Comparison of ENCODE assay signal across 25 cellular contexts in the genomic region with DNA sequence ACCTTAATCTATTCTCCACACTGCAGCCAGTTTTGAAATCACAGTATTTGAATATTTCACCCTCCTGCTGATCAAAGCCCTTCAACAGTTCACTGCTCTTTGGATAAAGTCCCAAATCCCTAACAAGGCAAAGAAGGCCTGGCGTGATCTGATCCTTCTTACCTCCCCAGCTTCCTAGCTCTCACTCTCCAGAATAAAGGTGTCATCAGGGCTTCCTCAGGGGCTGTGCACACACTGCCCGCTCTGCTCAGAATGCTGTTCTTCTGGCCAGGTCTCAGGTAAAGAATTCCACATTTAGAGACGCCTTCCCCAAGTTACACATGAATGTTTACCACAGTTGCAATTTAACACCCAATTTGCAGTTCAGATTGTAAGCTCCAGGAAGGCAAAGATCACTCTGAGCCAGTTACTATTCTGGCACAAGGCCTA.
"Had no signal": no experiment of that assay in that cellular context is flagged by ENCODE, and none has a peak within 500 bp of the region (broad histone marks: within the 10 kb centered on the region; RNA-seq: fewer than 3 reads in every experiment).

No MANE protein-coding gene starts in this region.

- ATAC-seq: effector memory CD8-positive, alpha-beta T cell; esophagus mucosa; heart right ventricle; naive thymus-derived CD4-positive, alpha-beta T cell; pancreas; psoas muscle had no signal

- H3K4me1 ChIP-seq: heart right ventricle, psoas muscle, right atrium auricular region, spleen, transverse colon had no signal

- H3K4me3 ChIP-seq: heart right ventricle, pancreas, psoas muscle, right atrium auricular region, spleen, transverse colon had no signal

- H3K36me3 ChIP-seq: heart right ventricle, pancreas, right atrium auricular region, spleen, transverse colon had no signal

- DNase-seq: activated CD4-positive, alpha-beta memory T cell treated with anti-CD3 and anti-CD28 coated beads for 36 hours; activated CD4-positive, alpha-beta T cell treated with anti-CD3 and anti-CD28 coated beads for 48 hours; activated CD4-positive, CD25-positive, alpha-beta regulatory T cell; activated CD8-positive, alpha-beta memory T cell treated with anti-CD3 and anti-CD28 coated beads, Interleukin-2, amount 50 U/mL, for 48 hours; activated gamma-delta T cell; activated naive CD4-positive, alpha-beta T cell treated with anti-CD3 and anti-CD28 coated beads, Interleukin-2, amount 50 U/mL, for 16 hours; activated T-cell treated with anti-CD3 and anti-CD28 coated beads, Interleukin-2, amount 50 U/mL, for 24 hours; amniotic stem cell; caudate nucleus; cortex of kidney; effector memory CD8-positive, alpha-beta T cell; foreskin fibroblast; heart right ventricle; kidney glomerular epithelial cell; midbrain; naive thymus-derived CD4-positive, alpha-beta T cell; pancreas; psoas muscle; spleen; stimulated activated naive CD4-positive, alpha-beta T cell treated with Interleukin-2 at 50 U/mL for 16 hours; T-helper 2 cell; transverse colon had no signal

- H3K27me3 Mint-ChIP-seq: activated CD4-positive, alpha-beta memory T cell treated with anti-CD3 and anti-CD28 coated beads for 36 hours; activated T-cell treated with anti-CD3 and anti-CD28 coated beads, Interleukin-2, amount 50 U/mL, for 24 hours; effector memory CD8-positive, alpha-beta T cell; naive thymus-derived CD4-positive, alpha-beta T cell had no signal

- H3K27ac ChIP-seq: heart right ventricle, pancreas, psoas muscle, right atrium auricular region, spleen, transverse colon had no signal

- H3K9me3 Mint-ChIP-seq: activated CD4-positive, alpha-beta memory T cell treated with anti-CD3 and anti-CD28 coated beads for 36 hours; activated T-cell treated with anti-CD3 and anti-CD28 coated beads, Interleukin-2, amount 50 U/mL, for 24 hours; effector memory CD8-positive, alpha-beta T cell; naive thymus-derived CD4-positive, alpha-beta T cell had no signal

- FAIRE-seq: endothelial cell of umbilical vein, pancreas had no signal

- H3K4me3 Mint-ChIP-seq: activated CD4-positive, alpha-beta memory T cell treated with anti-CD3 and anti-CD28 coated beads for 36 hours; activated T-cell treated with anti-CD3 and anti-CD28 coated beads, Interleukin-2, amount 50 U/mL, for 24 hours; effector memory CD8-positive, alpha-beta T cell; naive thymus-derived CD4-positive, alpha-beta T cell had no signal

- H3K27me3 ChIP-seq: heart right ventricle, pancreas, right atrium auricular region, spleen, transverse colon had no signal

- H3K27ac Mint-ChIP-seq: activated CD4-positive, alpha-beta memory T cell treated with anti-CD3 and anti-CD28 coated beads for 36 hours; activated T-cell treated with anti-CD3 and anti-CD28 coated beads, Interleukin-2, amount 50 U/mL, for 24 hours; effector memory CD8-positive, alpha-beta T cell; naive thymus-derived CD4-positive, alpha-beta T cell had no signal

- H3K9me3 ChIP-seq: heart right ventricle, pancreas, psoas muscle, right atrium auricular region, spleen, transverse colon had no signal

- H3K36me3 Mint-ChIP-seq: activated CD4-positive, alpha-beta memory T cell treated with anti-CD3 and anti-CD28 coated beads for 36 hours had no signal
